ENCODE assay signal across 21 cellular contexts in genomic region chr16:76970087-76970744, GRCh38.
DNase-seq lines count a peak whose midpoint lies in the region; ATAC-seq and TF ChIP-seq lines count a peak whose summit lies in the region.
"Had no signal": no experiment of that assay in that cellular context is flagged by ENCODE, and none has a peak within 500 bp of the region (broad histone marks: within the 10 kb centered on the region; RNA-seq: fewer than 3 reads in every experiment).

No MANE protein-coding gene starts in this region.

- WGBS in suprapubic skin = 80% methylated on average over 5 of the region's 5 CpGs

- no peaks in the 10 kb centered on the region for H3K36me3 ChIP-seq in suprapubic skin

- peak overlapping the region; percentile 33 for H3K27ac Mint-ChIP-seq in progenitor cell of endocrine pancreas
- H3K27ac Mint-ChIP-seq: activated CD4-positive, alpha-beta memory T cell treated with anti-CD3 and anti-CD28 coated beads for 36 hours; endodermal cell had no signal

- no peaks in the 10 kb centered on the region for H3K4me1 ChIP-seq in suprapubic skin
- H3K4me1 ChIP-seq: testis had no signal

- H3K9me3 Mint-ChIP-seq in progenitor cell of endocrine pancreas (ENCODE audit: low read depth) = peaks cover 3% of the 10 kb centered on the region
- H3K9me3 Mint-ChIP-seq: activated CD4-positive, alpha-beta memory T cell treated with anti-CD3 and anti-CD28 coated beads for 36 hours; endodermal cell had no signal

- no peak for TF ChIP-seq POLR2A in suprapubic skin (IDR thresholded peaks at IDR 0.05)

- DNase-seq in NCI-H146 (lab: John Stamatoyannopoulos, UW) (peak; percentile 49), amniotic epithelial cell (ENCODE audit: low read depth) (peak; percentile 48), fibroblast of the aortic adventitia (ENCODE audit: low read depth) (peak; percentile 50), progenitor cell of endocrine pancreas (ENCODE audit: low spot score, unreplicated experiment) (no peak), NCI-H1105 (lab: John Stamatoyannopoulos, UW) (no peak), suprapubic skin (ENCODE audit: low spot score in 2 of 2) (no peak), UCSD-AML1 (lab: John Stamatoyannopoulos, UW; ENCODE audit: unreplicated experiment) (no peak)
- DNase-seq in stimulated activated naive CD8-positive, alpha-beta T cell treated with anti-CD3 and anti-CD28 coated beads, Interleukin-15, Interleukin-2, amounts not matched to agents 100 U/mL and 50 U/mL, for 24 hours = no peak
- DNase-seq: activated CD4-positive, alpha-beta memory T cell treated with anti-CD3 and anti-CD28 coated beads for 36 hours; activated naive CD4-positive, alpha-beta T cell treated with Interleukin-2 at 50 U/mL for 16 hours; aorta; EL; endodermal cell; Karpas-422; left cardiac atrium; NCI-H1048; NCI-H526; retina; SIG-M5; stimulated activated CD4-positive, alpha-beta T cell treated with anti-CD3 and anti-CD28 coated beads, Interleukin-12 subunit alpha, Interleukin-12 subunit beta, amount 100 ng/mL, for 4 hours; testis had no signal

- peaks cover 3% of the 10 kb centered on the region for H3K9me3 ChIP-seq in suprapubic skin
- H3K9me3 ChIP-seq: testis had no signal

- no peaks in the 10 kb centered on the region for H3K4me1 Mint-ChIP-seq in progenitor cell of endocrine pancreas (ENCODE audit: low read depth)
- H3K4me1 Mint-ChIP-seq: endodermal cell had no signal

- H3K27me3 Mint-ChIP-seq in progenitor cell of endocrine pancreas = no peaks in the 10 kb centered on the region
- H3K27me3 Mint-ChIP-seq: activated CD4-positive, alpha-beta memory T cell treated with anti-CD3 and anti-CD28 coated beads for 36 hours had no signal

- H3K36me3 Mint-ChIP-seq in progenitor cell of endocrine pancreas (ENCODE audit: insufficient read depth) = no peaks in the 10 kb centered on the region
- H3K36me3 Mint-ChIP-seq: activated CD4-positive, alpha-beta memory T cell treated with anti-CD3 and anti-CD28 coated beads for 36 hours had no signal

- TF ChIP-seq EP300 in suprapubic skin (IDR thresholded peaks at IDR 0.05) = no peak

- no peak overlapping the region for H3K4me3 ChIP-seq in fibroblast of the aortic adventitia (ENCODE audit: low read depth, low read length)
- H3K4me3 ChIP-seq in suprapubic skin = no peak overlapping the region
- H3K4me3 ChIP-seq: testis had no signal

- ATAC-seq in stimulated activated naive CD8-positive, alpha-beta T cell treated with anti-CD3 and anti-CD28 coated beads, Interleukin-15, Interleukin-2, amounts not matched to agents 100 U/mL and 50 U/mL, for 24 hours = no peak
- ATAC-seq: left cardiac atrium had no signal

- H3K4me3 Mint-ChIP-seq in progenitor cell of endocrine pancreas (ENCODE audit: low read depth) = no peak overlapping the region
- H3K4me3 Mint-ChIP-seq: activated CD4-positive, alpha-beta memory T cell treated with anti-CD3 and anti-CD28 coated beads for 36 hours; endodermal cell had no signal

- no peak overlapping the region for H3K27ac ChIP-seq in suprapubic skin
- H3K27ac ChIP-seq: testis had no signal

- TF ChIP-seq CTCF in fibroblast of the aortic adventitia (IDR thresholded peaks at IDR 0.05; ENCODE audit: insufficient read depth, low read length) = no peak
- no peak for TF ChIP-seq CTCF in progenitor cell of endocrine pancreas (IDR thresholded peaks at IDR 0.05; ENCODE audit: unreplicated experiment)
- no peak for TF ChIP-seq CTCF in suprapubic skin (IDR thresholded peaks at IDR 0.05)

- H3K27me3 ChIP-seq in suprapubic skin = no peaks in the 10 kb centered on the region
- H3K27me3 ChIP-seq: testis had no signal

Comparison
In these comparisons a context has a peak if more than half of its experiments do, and no peak if none do; other contexts are left out.
1. DNase-seq: peak in NCI-H146 (single experiment), amniotic epithelial cell (single experiment) and fibroblast of the aortic adventitia (single experiment); none in progenitor cell of endocrine pancreas (single experiment), NCI-H1105 (single experiment), stimulated activated naive CD8-positive, alpha-beta T cell treated with anti-CD3 and anti-CD28 coated beads, Interleukin-15, Interleukin-2, amounts not matched to agents 100 U/mL and 50 U/mL, for 24 hours (single experiment), suprapubic skin (0 of 2) and UCSD-AML1 (single experiment).